Comparison of ENCODE assay signal across 36 cellular contexts in the genomic region with DNA sequence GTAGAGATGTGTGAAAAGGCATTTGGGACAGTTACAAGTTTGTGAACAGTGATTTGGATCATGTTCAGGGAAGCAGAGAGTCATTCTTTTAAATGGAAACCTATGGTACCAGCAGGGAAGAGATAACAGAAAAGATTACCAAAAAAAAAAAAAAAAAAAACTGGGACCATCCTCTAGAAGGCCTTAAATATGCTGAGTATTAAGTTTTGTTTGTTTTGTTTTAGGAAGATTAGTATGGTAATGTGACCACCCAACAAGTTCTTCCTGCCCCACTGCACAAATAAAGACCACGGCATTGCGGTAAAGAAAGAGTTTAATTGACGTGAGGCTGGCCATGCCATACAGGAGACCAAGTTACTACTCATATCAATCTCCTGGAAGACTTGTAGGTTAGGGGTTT.
"Had no signal": no experiment of that assay in that cellular context is flagged by ENCODE, and none has a peak within 500 bp of the region (broad histone marks: within the 10 kb centered on the region; RNA-seq: fewer than 3 reads in every experiment).

No MANE protein-coding gene starts in this region.

- H3K36me3 ChIP-seq: adrenal gland, esophagus muscularis mucosa, gastrocnemius medialis, heart right ventricle, WERI-Rb-1 had no signal

- ATAC-seq: activated CD8-positive, alpha-beta memory T cell treated with anti-CD3 and anti-CD28 coated beads, Interleukin-2, amount 10 ng/mL, durations not matched to agents 7 days and 5 days; activated CD8-positive, alpha-beta T cell treated with anti-CD3 and anti-CD28 coated beads, Interleukin-2, amount 10 ng/mL, durations not matched to agents 7 days and 5 days; activated naive CD8-positive, alpha-beta T cell treated with anti-CD3 and anti-CD28 coated beads, Interleukin-2, amount 50 U/mL, for 24 hours; body of pancreas; effector memory CD8-positive, alpha-beta T cell; foreskin keratinocyte; gastrocnemius medialis; heart right ventricle; T-helper 17 cell had no signal

- H3K27ac Mint-ChIP-seq: activated CD4-positive, alpha-beta memory T cell treated with anti-CD3 and anti-CD28 coated beads for 36 hours; activated CD8-positive, alpha-beta memory T cell treated with anti-CD3 and anti-CD28 coated beads, Interleukin-2, amount 10 ng/mL, durations not matched to agents 7 days and 5 days; activated CD8-positive, alpha-beta T cell treated with anti-CD3 and anti-CD28 coated beads, Interleukin-2, amount 10 ng/mL, durations not matched to agents 7 days and 5 days; activated naive CD4-positive, alpha-beta T cell treated with anti-CD3 and anti-CD28 coated beads for 36 hours; activated naive CD4-positive, alpha-beta T cell treated with anti-CD3 and anti-CD28 coated beads, Interleukin-2, amount 50 U/mL, for 24 hours; activated naive CD8-positive, alpha-beta T cell treated with anti-CD3 and anti-CD28 coated beads for 36 hours; activated naive CD8-positive, alpha-beta T cell treated with anti-CD3 and anti-CD28 coated beads, Interleukin-2, amount 50 U/mL, for 24 hours; activated T-helper 1 cell treated with anti-CD3 and anti-CD28 coated beads, Interleukin-12 subunit alpha, Interleukin-12 subunit beta, Interleukin-2, Interleukin-4 antibody, amounts not matched to agents 30 ng/mL and 10 ng/mL and 1 ng/mL, durations not matched to agents 14 hours and 24 hours and 36 hours; activated T-helper 2 cell treated with anti-CD3 and anti-CD28 coated beads, Interferon-gamma antibody, Interleukin-2, Interleukin-4, amounts not matched to agents 10 μg/mL and 5 μg/mL and 100 μg/mL, durations not matched to agents 14 hours and 24 hours and 36 hours; effector memory CD8-positive, alpha-beta T cell; T-helper 17 cell; T-helper 2 cell treated with Interferon-gamma antibody and Interleukin-4, amounts not matched to agents 5 μg/mL and 100 μg/mL, for 36 hours had no signal

- H3K9me3 Mint-ChIP-seq: activated T-helper 1 cell treated with anti-CD3 and anti-CD28 coated beads, Interleukin-12 subunit alpha, Interleukin-12 subunit beta, Interleukin-2, Interleukin-4 antibody, amounts not matched to agents 30 ng/mL and 10 ng/mL and 1 ng/mL, durations not matched to agents 14 hours and 24 hours and 36 hours had no signal

- H3K4me3 Mint-ChIP-seq: activated CD4-positive, alpha-beta memory T cell treated with anti-CD3 and anti-CD28 coated beads for 36 hours; activated CD8-positive, alpha-beta memory T cell treated with anti-CD3 and anti-CD28 coated beads, Interleukin-2, amount 10 ng/mL, durations not matched to agents 7 days and 5 days; activated CD8-positive, alpha-beta T cell treated with anti-CD3 and anti-CD28 coated beads, Interleukin-2, amount 10 ng/mL, durations not matched to agents 7 days and 5 days; activated naive CD4-positive, alpha-beta T cell treated with anti-CD3 and anti-CD28 coated beads for 36 hours; activated naive CD4-positive, alpha-beta T cell treated with anti-CD3 and anti-CD28 coated beads, Interleukin-2, amount 50 U/mL, for 24 hours; activated naive CD8-positive, alpha-beta T cell treated with anti-CD3 and anti-CD28 coated beads for 36 hours; activated naive CD8-positive, alpha-beta T cell treated with anti-CD3 and anti-CD28 coated beads, Interleukin-2, amount 50 U/mL, for 24 hours; activated T-helper 1 cell treated with anti-CD3 and anti-CD28 coated beads, Interleukin-12 subunit alpha, Interleukin-12 subunit beta, Interleukin-2, Interleukin-4 antibody, amounts not matched to agents 30 ng/mL and 10 ng/mL and 1 ng/mL, durations not matched to agents 14 hours and 24 hours and 36 hours; effector memory CD8-positive, alpha-beta T cell; T-helper 17 cell; T-helper 2 cell treated with Interferon-gamma antibody and Interleukin-4, amounts not matched to agents 5 μg/mL and 100 μg/mL, for 36 hours had no signal

- H3K4me1 Mint-ChIP-seq: activated CD8-positive, alpha-beta memory T cell treated with anti-CD3 and anti-CD28 coated beads, Interleukin-2, amount 10 ng/mL, durations not matched to agents 7 days and 5 days; activated naive CD4-positive, alpha-beta T cell treated with anti-CD3 and anti-CD28 coated beads, Interleukin-2, amount 50 U/mL, for 24 hours; activated naive CD8-positive, alpha-beta T cell treated with anti-CD3 and anti-CD28 coated beads for 36 hours; activated naive CD8-positive, alpha-beta T cell treated with anti-CD3 and anti-CD28 coated beads, Interleukin-2, amount 50 U/mL, for 24 hours; T-helper 17 cell had no signal

- H3K4me3 ChIP-seq: adrenal gland, body of pancreas, esophagus muscularis mucosa, gastrocnemius medialis, heart right ventricle had no signal

- H3K4me1 ChIP-seq: adrenal gland, body of pancreas, esophagus muscularis mucosa, foreskin keratinocyte, gastrocnemius medialis, heart right ventricle had no signal

- H3K27ac ChIP-seq: adrenal gland, body of pancreas, esophagus muscularis mucosa, foreskin keratinocyte, gastrocnemius medialis, heart right ventricle, WERI-Rb-1 had no signal

- H3K9me3 ChIP-seq: adrenal gland, body of pancreas, esophagus muscularis mucosa, gastrocnemius medialis, heart right ventricle had no signal

- H3K36me3 Mint-ChIP-seq: activated CD4-positive, alpha-beta memory T cell treated with anti-CD3 and anti-CD28 coated beads for 36 hours; activated CD8-positive, alpha-beta memory T cell treated with anti-CD3 and anti-CD28 coated beads, Interleukin-2, amount 10 ng/mL, durations not matched to agents 7 days and 5 days; activated naive CD4-positive, alpha-beta T cell treated with anti-CD3 and anti-CD28 coated beads, Interleukin-2, amount 50 U/mL, for 24 hours; activated naive CD8-positive, alpha-beta T cell treated with anti-CD3 and anti-CD28 coated beads for 36 hours had no signal

- H3K27me3 Mint-ChIP-seq: activated CD4-positive, alpha-beta memory T cell treated with anti-CD3 and anti-CD28 coated beads for 36 hours; activated CD8-positive, alpha-beta memory T cell treated with anti-CD3 and anti-CD28 coated beads, Interleukin-2, amount 10 ng/mL, durations not matched to agents 7 days and 5 days; activated naive CD4-positive, alpha-beta T cell treated with anti-CD3 and anti-CD28 coated beads, Interleukin-2, amount 50 U/mL, for 24 hours; activated naive CD8-positive, alpha-beta T cell treated with anti-CD3 and anti-CD28 coated beads for 36 hours; effector memory CD8-positive, alpha-beta T cell; T-helper 17 cell had no signal

- DNase-seq: activated CD4-positive, alpha-beta memory T cell treated with anti-CD3 and anti-CD28 coated beads for 36 hours; activated CD4-positive, alpha-beta T cell treated with anti-CD3 and anti-CD28 coated beads for 1 hour; activated CD4-positive, alpha-beta T cell treated with anti-CD3 and anti-CD28 coated beads for 4 hours; activated CD4-positive, CD25-positive, alpha-beta regulatory T cell; activated CD8-positive, alpha-beta memory T cell treated with anti-CD3 and anti-CD28 coated beads, Interleukin-2, amount 10 ng/mL, durations not matched to agents 7 days and 5 days; activated CD8-positive, alpha-beta memory T cell treated with anti-CD3 and anti-CD28 coated beads, Interleukin-2, amount 50 U/mL, for 4 hours; activated CD8-positive, alpha-beta T cell treated with anti-CD3 and anti-CD28 coated beads, Interleukin-2, amount 10 ng/mL, durations not matched to agents 7 days and 5 days; activated effector memory CD4-positive, alpha-beta T cell treated with anti-CD3 and anti-CD28 coated beads, Interleukin-2, amount 50 U/mL, for 16 hours; activated naive CD4-positive, alpha-beta T cell treated with anti-CD3 and anti-CD28 coated beads for 36 hours; activated naive CD8-positive, alpha-beta T cell treated with anti-CD3 and anti-CD28 coated beads for 36 hours; activated naive CD8-positive, alpha-beta T cell treated with anti-CD3 and anti-CD28 coated beads, Interleukin-2, amount 50 U/mL, for 24 hours; activated T-cell treated with anti-CD3 and anti-CD28 coated beads, Interleukin-2, amount 50 U/mL, for 1 hour; activated T-cell treated with anti-CD3 and anti-CD28 coated beads, Interleukin-2, amount 50 U/mL, for 48 hours; adrenal gland; amygdala; aorta; body of pancreas; caudate nucleus; cortex of kidney; dermis blood vessel endothelial cell; effector CD4-positive, alpha-beta T cell; effector memory CD8-positive, alpha-beta T cell; erythroblast; foreskin keratinocyte; gastrocnemius medialis; heart right ventricle; T-helper 1 cell; T-helper 17 cell; T1000; WERI-Rb-1 had no signal

- H3K27me3 ChIP-seq: adrenal gland, body of pancreas, esophagus muscularis mucosa, foreskin keratinocyte, gastrocnemius medialis, heart right ventricle had no signal

- FAIRE-seq: colon had no signal
